12 cellular contexts compared by ENCODE assay signal in genomic region chr4:113637823-113638691, GRCh38.
DNase-seq lines count a peak whose midpoint lies in the region; ATAC-seq and TF ChIP-seq lines count a peak whose summit lies in the region.
"Had no signal": no experiment of that assay in that cellular context is flagged by ENCODE, and none has a peak within 500 bp of the region (broad histone marks: within the 10 kb centered on the region; RNA-seq: fewer than 3 reads in every experiment).

No MANE protein-coding gene starts in this region.

- no peaks in the 10 kb centered on the region for H3K27me3 ChIP-seq in CD4-positive, alpha-beta memory T cell (ENCODE audit: insufficient read depth, low read length)
- H3K27me3 ChIP-seq in OCI-LY1 (ENCODE audit: insufficient read depth, low read length) (no peaks in the 10 kb centered on the region), Caco-2 (replicated peaks; ENCODE audit: control insufficient read depth, insufficient read depth, low read length) (no peaks in the 10 kb centered on the region)
- H3K27me3 ChIP-seq: colonic mucosa had no signal

- H3K36me3 ChIP-seq in CD4-positive, alpha-beta memory T cell (ENCODE audit: insufficient read depth, low read length) = no peaks in the 10 kb centered on the region
- H3K36me3 ChIP-seq in OCI-LY1 (ENCODE audit: insufficient read depth, low read length) (peaks cover 13% of the 10 kb centered on the region; the same call in 1 of the 2 replicates), Caco-2 (ENCODE audit: control insufficient read depth, insufficient read depth, low read length) (no peaks in the 10 kb centered on the region)
- H3K36me3 ChIP-seq: colonic mucosa, WERI-Rb-1 had no signal

- peaks cover 44% of the 10 kb centered on the region for H3K79me2 ChIP-seq in OCI-LY1 (ENCODE audit: insufficient read depth, low read length)

- H3K36me3 Mint-ChIP-seq in CD4-positive, alpha-beta memory T cell = peaks cover 0 to 3% of the 10 kb centered on the region in 2 donors
- peaks cover 5% of the 10 kb centered on the region for H3K36me3 Mint-ChIP-seq in memory B cell
- H3K36me3 Mint-ChIP-seq in Caco-2 (ENCODE audit: insufficient read depth, unreplicated experiment) = peaks cover 5% of the 10 kb centered on the region

- TF ChIP-seq CTCF in 22Rv1 (IDR thresholded peaks at IDR 0.05) (no peak), OCI-LY1 (IDR thresholded peaks at IDR 0.05; ENCODE audit: low read length) (no peak), Caco-2 (IDR thresholded peaks at IDR 0.05; ENCODE audit: insufficient read depth in 1 of 2, low read depth in 1 of 2, low read length in 1 of 2, severe bottlenecking in 1 of 2, unreplicated experiment in 1 of 2) (no peak)

- H2AFZ ChIP-seq in OCI-LY1 (ENCODE audit: low read length) = no peak overlapping the region

- CTCF ChIA-PET in CD4-positive, alpha-beta memory T cell (lab: Charles Lee; ENCODE audit: partially characterized antibody) = interaction anchor here (0.7 to 3.3 kb wide), 4 partner anchors 9 to 715 kb away, joined by 3 to 21 read pairs (median 5); no protein-coding TSS in a partner anchor
- CTCF ChIA-PET in Caco-2 (lab: Charles Lee) = no interaction called here

- intact Hi-C loops in CD4-positive, alpha-beta memory T cell (cut with micrococcal nuclease) = loop anchor here (2.0 to 5.0 kb wide), 3 partner anchors 39 to 744 kb away; no protein-coding TSS in a partner anchor
- intact Hi-C loops in Caco-2 (cut with micrococcal nuclease; ENCODE audit: unreplicated experiment) = no loop called here

- peaks cover 6% of the 10 kb centered on the region; the same call in 1 of the 2 replicates for H3F3A ChIP-seq in OCI-LY1 (ENCODE audit: insufficient read depth, low read length)

- peaks cover 0 to 5% (median 0%) of the 10 kb centered on the region in 8 donors for H3K9me3 Mint-ChIP-seq in CD4-positive, alpha-beta memory T cell
- H3K9me3 Mint-ChIP-seq in memory B cell = peaks cover 4% of the 10 kb centered on the region
- H3K9me3 Mint-ChIP-seq in Caco-2 (ENCODE audit: unreplicated experiment) = no peaks in the 10 kb centered on the region

- no peaks in the 10 kb centered on the region for H3K9me2 ChIP-seq in OCI-LY1 (ENCODE audit: low read depth, low read length)

- H3K4me3 Mint-ChIP-seq in CD4-positive, alpha-beta memory T cell = peak overlapping the region in 6 of 8 donors; percentile 1 to 43 (median 17)
- H3K4me3 Mint-ChIP-seq in memory B cell (peak overlapping the region; percentile 42), Caco-2 (ENCODE audit: unreplicated experiment) (no peak overlapping the region)

- DNase-seq in CD4-positive, alpha-beta memory T cell = no peak
- DNase-seq in memory B cell (ENCODE audit: low spot score in 2 of 2) (no peak), AG20443 (ENCODE audit: low spot score) (no peak), Caco-2 (no peak)
- no peak for DNase-seq in activated CD8-positive, alpha-beta memory T cell treated with anti-CD3 and anti-CD28 coated beads, Interleukin-2, amount 50 U/mL, for 4 hours
- no peak for DNase-seq in activated CD4-positive, CD25-positive, alpha-beta regulatory T cell treated with anti-CD3 and anti-CD28 coated beads, Interleukin-2, amount 50 U/mL, for 72 hours
- DNase-seq: colonic mucosa, NCI-H446 treated with DMSO at 0.1 percent for 48 hours, SHP77, WERI-Rb-1 had no signal

- no peaks in the 10 kb centered on the region for H4K20me1 ChIP-seq in OCI-LY1 (ENCODE audit: insufficient read depth, low read length)

- BruUV-seq in Caco-2 (replicated peaks; lab: Mats Ljungman, UMichigan) = no TSS peak

- peaks cover 48% of the 10 kb centered on the region for H3K4me1 ChIP-seq in CD4-positive, alpha-beta memory T cell (ENCODE audit: insufficient read depth, low read length)
- H3K4me1 ChIP-seq in OCI-LY1 (ENCODE audit: insufficient read depth, low read length, severe bottlenecking) (peaks cover 100% of the 10 kb centered on the region), Caco-2 (peaks cover 44% of the 10 kb centered on the region)

- peak overlapping the region; percentile 19 for H3K9ac ChIP-seq in OCI-LY1 (ENCODE audit: low read length)

- peak; percentile 31 for ATAC-seq in memory B cell (ENCODE audit: low read depth)

- H3K27me3 Mint-ChIP-seq in CD4-positive, alpha-beta memory T cell = no peaks in the 10 kb centered on the region
- no peaks in the 10 kb centered on the region for H3K27me3 Mint-ChIP-seq in memory B cell
- no peaks in the 10 kb centered on the region for H3K27me3 Mint-ChIP-seq in Caco-2 (ENCODE audit: insufficient read depth, unreplicated experiment)

- POLR2A ChIA-PET in CD4-positive, alpha-beta memory T cell (lab: Charles Lee; ENCODE audit: partially characterized antibody) = interaction anchor here (0.9 to 2.1 kb wide), 2 partner anchors 74 to 123 kb away, joined by 5 to 12 read pairs; no protein-coding TSS in a partner anchor
- POLR2A ChIA-PET in Caco-2 (lab: Charles Lee) = interaction anchor here (0.7 kb wide), 1 partner anchor 46 kb away, joined by 6 read pairs; no protein-coding TSS in a partner anchor

- peak overlapping the region; percentile 46 for H3K4me2 ChIP-seq in OCI-LY1 (ENCODE audit: low read length)

- peak overlapping the region; percentile 43 for H3K27ac ChIP-seq in 22Rv1
- no peak overlapping the region for H3K27ac ChIP-seq in CD4-positive, alpha-beta memory T cell (ENCODE audit: low read depth, low read length)
- peak overlapping the region; percentile 95 for H3K27ac ChIP-seq in OCI-LY1 (ENCODE audit: low read depth, low read length, poor library complexity, severe bottlenecking)
- H3K27ac ChIP-seq: WERI-Rb-1 had no signal

- H3K27ac Mint-ChIP-seq in CD4-positive, alpha-beta memory T cell = peak overlapping the region; percentile 2 to 43 (median 8)
- H3K27ac Mint-ChIP-seq in memory B cell = peak overlapping the region; percentile 36
- no peak overlapping the region for H3K27ac Mint-ChIP-seq in Caco-2 (ENCODE audit: unreplicated experiment)

- H3K4me3 ChIP-seq in CD4-positive, alpha-beta memory T cell (ENCODE audit: low read length in 2 of 2) = no peak overlapping the region
- H3K4me3 ChIP-seq in OCI-LY1 (ENCODE audit: low read depth, low read length, poor library complexity, severe bottlenecking) (peak overlapping the region; percentile 13), Caco-2 (ENCODE audit: low read depth, low read length) (no peak overlapping the region)
- H3K4me3 ChIP-seq: colonic mucosa had no signal

- peaks cover 41 to 65% (median 48%) of the 10 kb centered on the region in 4 donors for H3K4me1 Mint-ChIP-seq in CD4-positive, alpha-beta memory T cell
- H3K4me1 Mint-ChIP-seq in memory B cell = peaks cover 42% of the 10 kb centered on the region
- peaks cover 54% of the 10 kb centered on the region for H3K4me1 Mint-ChIP-seq in Caco-2 (ENCODE audit: low read depth, unreplicated experiment)

- no peaks in the 10 kb centered on the region for H3K9me3 ChIP-seq in CD4-positive, alpha-beta memory T cell (ENCODE audit: control insufficient read depth in 1 of 2, low read length in 2 of 2)
- H3K9me3 ChIP-seq in OCI-LY1 (ENCODE audit: low read length) = no peaks in the 10 kb centered on the region
- H3K9me3 ChIP-seq in Caco-2 = no peaks in the 10 kb centered on the region
- H3K9me3 ChIP-seq: colonic mucosa had no signal
